10 cellular contexts compared by ENCODE assay signal in genomic region chr20:17859002-17859615, GRCh38.
DNase-seq lines count a peak whose midpoint lies in the region; ATAC-seq, FAIRE-seq and TF ChIP-seq lines count a peak whose summit lies in the region.
"Had no signal": no experiment of that assay in that cellular context is flagged by ENCODE, and none has a peak within 500 bp of the region (broad histone marks: within the 10 kb centered on the region; RNA-seq: fewer than 3 reads in every experiment).

No MANE protein-coding gene starts in this region.

- H3K4me1 ChIP-seq in small intestine (ENCODE audit: control insufficient read depth in 2 of 2, insufficient read depth in 1 of 2, low read depth in 1 of 2, low read length in 1 of 2) = peaks cover 4 to 18% of the 10 kb centered on the region in 2 donors

- H3K27ac ChIP-seq in CD4-positive, alpha-beta T cell (ENCODE audit: low read depth, low read length) = no peak overlapping the region
- H3K27ac ChIP-seq in RWPE1 (no peak overlapping the region), coronary artery (no peak overlapping the region), small intestine (ENCODE audit: low read depth in 1 of 2, low read length in 1 of 2) (peak overlapping the region in 1 of 2 donors; percentile 6)

- no peaks in the 10 kb centered on the region for H3K9me3 ChIP-seq in CD4-positive, alpha-beta T cell (ENCODE audit: control insufficient read depth, low read length)
- no peaks in the 10 kb centered on the region for H3K9me3 ChIP-seq in small intestine (ENCODE audit: control insufficient read depth, low read depth)

- POLR2A ChIA-PET in CD4-positive, alpha-beta T cell (lab: Charles Lee) = no interaction called here
- POLR2A ChIA-PET in RWPE1 (lab: Yijun Ruan, JAX; ENCODE audit: low non-redundant PET) = no interaction called here

- peaks cover 68% of the 10 kb centered on the region for H3K4me1 Mint-ChIP-seq in CD4-positive, alpha-beta T cell (ENCODE audit: low read depth)
- peaks cover 20 to 33% of the 10 kb centered on the region in 2 donors for H3K4me1 Mint-ChIP-seq in effector memory CD8-positive, alpha-beta T cell (ENCODE audit: low read depth in 2 of 2)

- WGBS in small intestine, 3 donors = 67 to 76% (median 73%) methylated on average over 7 of the region's 7 CpGs

- H3K27me3 ChIP-seq in CD4-positive, alpha-beta T cell (ENCODE audit: control insufficient read depth, insufficient read depth, low read length) = peaks cover 13% of the 10 kb centered on the region
- no peaks in the 10 kb centered on the region for H3K27me3 ChIP-seq in small intestine (ENCODE audit: control insufficient read depth in 2 of 2, insufficient read depth in 2 of 2, low read length in 2 of 2)

- no peak for FAIRE-seq in small intestine (lab: Jason Lieb, UNC)
- FAIRE-seq: K562 had no signal

- H3K36me3 Mint-ChIP-seq in CD4-positive, alpha-beta T cell (ENCODE audit: low read depth) = no peaks in the 10 kb centered on the region
- peaks cover 2% of the 10 kb centered on the region for H3K36me3 Mint-ChIP-seq in effector memory CD8-positive, alpha-beta T cell (ENCODE audit: insufficient read depth)
- H3K36me3 Mint-ChIP-seq: CD4-positive, CD25-positive, alpha-beta regulatory T cell had no signal

- intact Hi-C loops in CD4-positive, alpha-beta T cell (cut with DNase I, micrococcal nuclease) = loop anchor here in 1 of 2 experiments (5.0 kb wide), 1 partner anchor 177 kb away; the partner anchor contains the start of gene RRBP1

- ATAC-seq in CD4-positive, alpha-beta T cell (ENCODE audit: poor library complexity) = no peak
- ATAC-seq in HG03175 (IDR thresholded peaks at IDR 0.05; ENCODE audit: unreplicated experiment) = peak; percentile 70
- ATAC-seq in effector memory CD8-positive, alpha-beta T cell (replicated peaks) = peak; percentile 50
- ATAC-seq: K562 had no signal

- peak overlapping the region; percentile 1 for H3K27ac Mint-ChIP-seq in CD4-positive, alpha-beta T cell
- H3K27ac Mint-ChIP-seq in effector memory CD8-positive, alpha-beta T cell = peak overlapping the region; percentile 52 to 56
- H3K27ac Mint-ChIP-seq: CD4-positive, CD25-positive, alpha-beta regulatory T cell had no signal

- no peak overlapping the region for H3K4me3 ChIP-seq in coronary artery
- H3K4me3 ChIP-seq in small intestine (ENCODE audit: low read depth in 1 of 2, low read length in 2 of 2) = no peak overlapping the region
- H3K4me3 ChIP-seq: K562 had no signal

- H3K9me3 Mint-ChIP-seq in CD4-positive, alpha-beta T cell = no peaks in the 10 kb centered on the region
- H3K9me3 Mint-ChIP-seq in effector memory CD8-positive, alpha-beta T cell = no peaks in the 10 kb centered on the region
- H3K9me3 Mint-ChIP-seq: CD4-positive, CD25-positive, alpha-beta regulatory T cell had no signal

- H3K36me3 ChIP-seq in small intestine (ENCODE audit: control insufficient read depth in 2 of 2, insufficient read depth in 2 of 2, low read length in 2 of 2) = no peaks in the 10 kb centered on the region

- CTCF ChIA-PET in CD4-positive, alpha-beta T cell (lab: Charles Lee) = no interaction called here
- CTCF ChIA-PET in RWPE1 (lab: Yijun Ruan, JAX) = interaction anchor here (0.6 kb wide), 1 partner anchor 383 kb away, joined by 3 read pairs; no protein-coding TSS in a partner anchor

- TF ChIP-seq CTCF in CD4-positive, alpha-beta T cell (IDR thresholded peaks at IDR 0.05) = no peak
- TF ChIP-seq CTCF in RWPE1 (conservative IDR thresholded peaks at IDR 0.05; ENCODE audit: low read depth) = no peak
- no peak for TF ChIP-seq CTCF in coronary artery (IDR thresholded peaks at IDR 0.05)

- DNase-seq in CD4-positive, alpha-beta T cell = no peak
- peak; percentile 58 for DNase-seq in GM19238 (ENCODE audit: insufficient read length, low spot score)
- DNase-seq in effector memory CD8-positive, alpha-beta T cell = no peak
- DNase-seq in RWPE1 (ENCODE audit: low spot score) = no peak
- DNase-seq in coronary artery (ENCODE audit: low spot score) = no peak
- no peak for DNase-seq in small intestine
- DNase-seq in GM03348 (ENCODE audit: low spot score) = no peak

- H3K4me3 Mint-ChIP-seq in CD4-positive, alpha-beta T cell = no peak overlapping the region
- H3K4me3 Mint-ChIP-seq in effector memory CD8-positive, alpha-beta T cell = peak overlapping the region; percentile 66 to 67

- peaks cover 8% of the 10 kb centered on the region for H3K27me3 Mint-ChIP-seq in CD4-positive, alpha-beta T cell
- peaks cover 15 to 25% of the 10 kb centered on the region in 2 donors for H3K27me3 Mint-ChIP-seq in effector memory CD8-positive, alpha-beta T cell
